ENCODE assay signal across 8 cellular contexts in genomic region chr11:93740802-93741093, GRCh38. TPM values are rescaled to one million over a fixed set of nuclear protein-coding genes. Genes with fewer than 3 reads are reported as not detected.
DNase-seq lines count a peak whose midpoint lies in the region; ATAC-seq and TF ChIP-seq lines count a peak whose summit lies in the region.

No MANE protein-coding gene starts in this region.

- no peak for TF ChIP-seq CTCF in AG04450 (IDR thresholded peaks at IDR 0.05; ENCODE audit: low read depth, low read length)

- H3K4me3 ChIP-seq in AG04450 (ENCODE audit: low read depth, low read length) (peak overlapping the region; percentile 74), mononuclear cell (ENCODE audit: low read length) (peak overlapping the region; percentile 78)

- H3K9me3 ChIP-seq in AG04450 (ENCODE audit: control insufficient read depth, insufficient read depth, low read length) = no peaks in the 10 kb centered on the region; the same call in 1 of the 2 replicates
- H3K9me3 ChIP-seq in mononuclear cell (ENCODE audit: low read depth, low read length) = no peaks in the 10 kb centered on the region

- no peaks in the 10 kb centered on the region for H3K27me3 Mint-ChIP-seq in activated CD4-positive, alpha-beta memory T cell treated with anti-CD3 and anti-CD28 coated beads, Interleukin-2, amount 10 ng/mL, durations not matched to agents 7 days and 5 days
- no peaks in the 10 kb centered on the region for H3K27me3 Mint-ChIP-seq in effector memory CD8-positive, alpha-beta T cell

- no peaks in the 10 kb centered on the region for H3K9me3 Mint-ChIP-seq in activated CD4-positive, alpha-beta memory T cell treated with anti-CD3 and anti-CD28 coated beads, Interleukin-2, amount 10 ng/mL, durations not matched to agents 7 days and 5 days
- H3K9me3 Mint-ChIP-seq in effector memory CD8-positive, alpha-beta T cell = no peaks in the 10 kb centered on the region

- no peaks in the 10 kb centered on the region for H3K27me3 ChIP-seq in AG04450 (ENCODE audit: control insufficient read depth, insufficient read depth, low read length)
- no peaks in the 10 kb centered on the region for H3K27me3 ChIP-seq in mononuclear cell (ENCODE audit: insufficient read depth, low read length)

- H3K27ac Mint-ChIP-seq in activated CD4-positive, alpha-beta memory T cell treated with anti-CD3 and anti-CD28 coated beads, Interleukin-2, amount 10 ng/mL, durations not matched to agents 7 days and 5 days = peak overlapping the region; percentile 98
- H3K27ac Mint-ChIP-seq in effector memory CD8-positive, alpha-beta T cell = peak overlapping the region; percentile 98 to 100

- peaks cover 56% of the 10 kb centered on the region for H3K4me1 Mint-ChIP-seq in activated CD4-positive, alpha-beta memory T cell treated with anti-CD3 and anti-CD28 coated beads, Interleukin-2, amount 10 ng/mL, durations not matched to agents 7 days and 5 days
- H3K4me1 Mint-ChIP-seq in effector memory CD8-positive, alpha-beta T cell (ENCODE audit: low read depth in 2 of 2) = peaks cover 46 to 56% of the 10 kb centered on the region in 2 donors

- H3K4me3 Mint-ChIP-seq in activated CD4-positive, alpha-beta memory T cell treated with anti-CD3 and anti-CD28 coated beads, Interleukin-2, amount 10 ng/mL, durations not matched to agents 7 days and 5 days = peak overlapping the region; percentile 99
- peak overlapping the region; percentile 96 to 98 for H3K4me3 Mint-ChIP-seq in effector memory CD8-positive, alpha-beta T cell

- peaks cover 32% of the 10 kb centered on the region for H3K4me1 ChIP-seq in mononuclear cell (ENCODE audit: insufficient read depth, low read length)

- H3K27ac ChIP-seq in AG04450 (ENCODE audit: low read depth, low read length) = peak overlapping the region; percentile 87

- CTCF ChIA-PET in AG04450 (lab: Charles Lee) = interaction anchor here (1.0 kb wide), 1 partner anchor 764 kb away, joined by 5 read pairs; no protein-coding TSS in a partner anchor
- CTCF ChIA-PET in activated CD4-positive, alpha-beta memory T cell treated with anti-CD3 and anti-CD28 coated beads, Interleukin-2, amount 10 ng/mL, durations not matched to agents 7 days and 5 days (lab: Charles Lee) = interaction anchor here (0.6 to 5.0 kb wide), 6 partner anchors 14 to 545 kb away, joined by 3 to 47 read pairs (median 7); partner anchors contain the start of gene MED17

- peak; percentile 35 for ATAC-seq in GM18867 (IDR thresholded peaks at IDR 0.05; ENCODE audit: unreplicated experiment)
- peak; percentile 36 for ATAC-seq in HG03175 (IDR thresholded peaks at IDR 0.05; ENCODE audit: unreplicated experiment)
- ATAC-seq in effector memory CD8-positive, alpha-beta T cell (replicated peaks) = peak; percentile 62

- H3K36me3 Mint-ChIP-seq in activated CD4-positive, alpha-beta memory T cell treated with anti-CD3 and anti-CD28 coated beads, Interleukin-2, amount 10 ng/mL, durations not matched to agents 7 days and 5 days (ENCODE audit: low read depth) = peaks cover 64% of the 10 kb centered on the region
- H3K36me3 Mint-ChIP-seq in effector memory CD8-positive, alpha-beta T cell (ENCODE audit: insufficient read depth) = peaks cover 69% of the 10 kb centered on the region

- POLR2A ChIA-PET in AG04450 (lab: Yijun Ruan, JAX) = interaction anchor here (0.7 to 5.0 kb wide), 10 partner anchors 9 to 236 kb away, joined by 3 to 80 read pairs (median 10); partner anchors contain the start of gene MED17
- POLR2A ChIA-PET in activated CD4-positive, alpha-beta memory T cell treated with anti-CD3 and anti-CD28 coated beads, Interleukin-2, amount 10 ng/mL, durations not matched to agents 7 days and 5 days (lab: Charles Lee) = interaction anchor here (0.6 to 9.6 kb wide), 28 partner anchors 10 to 1326 kb away, joined by 3 to 325 read pairs (median 6); partner anchors contain the start of genes ANKRD49, CEP295, MED17 and PANX1

- DNase-seq in AG04450 (ENCODE audit: low read depth, low spot score) (no peak), NCI-H526 (lab: John Stamatoyannopoulos, UW) (peak; percentile 71 to 87)
- DNase-seq in activated CD4-positive, alpha-beta memory T cell treated with anti-CD3 and anti-CD28 coated beads, Interleukin-2, amount 10 ng/mL, durations not matched to agents 7 days and 5 days = peak; percentile 67
- peak; percentile 53 to 64 (median 59) for DNase-seq in effector memory CD8-positive, alpha-beta T cell
- peak; percentile 46 to 58 for DNase-seq in stimulated activated CD8-positive, alpha-beta memory T cell treated with anti-CD3 and anti-CD28 coated beads, Interleukin-7, amount 100 ng/mL, for 4 hours (ENCODE audit: low read depth in 2 of 2)

RNA-seq across cellular contexts. Expression of gene TAF1D, which starts 0.5 kb away (rescaled TPM):
- 106 and 151 TPM in 2 replicates for polyA plus RNA-seq in AG04450 (2011; rRNA removed)
- polyA minus RNA-seq in AG04450 (2011; rRNA and poly(A)+ RNA removed) = 51.2 and 87.5 TPM in 2 replicates
- total RNA-seq in activated CD4-positive, alpha-beta memory T cell treated with anti-CD3 and anti-CD28 coated beads, Interleukin-2, amount 10 ng/mL, durations not matched to agents 7 days and 5 days = 100 to 1,000 TPM; 183 to 184 TPM
- 229 TPM for total RNA-seq in mononuclear cell

RNA-seq across cellular contexts. Expression of gene C11orf54, which starts 0.7 kb away (rescaled TPM):
- 21.2 and 28.0 TPM in 2 replicates for polyA plus RNA-seq in AG04450 (2011; rRNA removed)
- polyA minus RNA-seq in AG04450 (2011; rRNA and poly(A)+ RNA removed) = 5.6 and 8.9 TPM in 2 replicates
- 10 to 100 TPM; 24.4 to 24.6 TPM for total RNA-seq in activated CD4-positive, alpha-beta memory T cell treated with anti-CD3 and anti-CD28 coated beads, Interleukin-2, amount 10 ng/mL, durations not matched to agents 7 days and 5 days
- 9.8 TPM for total RNA-seq in mononuclear cell

RNA-seq across cellular contexts. Expression of gene MED17, which starts 43.3 kb away (rescaled TPM):
- polyA plus RNA-seq in AG04450 (2011; rRNA removed) = 18.6 and 23.1 TPM in 2 replicates
- polyA minus RNA-seq in AG04450 (2011; rRNA and poly(A)+ RNA removed) = 13.2 and 21.7 TPM in 2 replicates
- 10 to 100 TPM; 40.6 to 42.9 TPM for total RNA-seq in activated CD4-positive, alpha-beta memory T cell treated with anti-CD3 and anti-CD28 coated beads, Interleukin-2, amount 10 ng/mL, durations not matched to agents 7 days and 5 days
- total RNA-seq in mononuclear cell = 48.0 TPM
